14 cellular contexts compared by ENCODE assay signal in genomic region chr2:59732861-59733603, GRCh38.
"Had no signal": no experiment of that assay in that cellular context is flagged by ENCODE, and none has a peak within 500 bp of the region (broad histone marks: within the 10 kb centered on the region; RNA-seq: fewer than 3 reads in every experiment).

No MANE protein-coding gene starts in this region.

- H3K36me3 ChIP-seq: adrenal gland had no signal

- H3K27ac ChIP-seq: adrenal gland, psoas muscle had no signal

- ATAC-seq: left colon; natural killer cell treated with Interleukin-12 subunit alpha and Interleukin-12 subunit beta and Interleukin-15 and Interleukin-18, amount 100 ng/mL, for 72 hours; stimulated activated naive CD8-positive, alpha-beta T cell treated with anti-CD3 and anti-CD28 coated beads, Interleukin-15, amount 100 ng/mL, for 72 hours had no signal

- H3K4me1 Mint-ChIP-seq: stimulated activated naive CD8-positive, alpha-beta T cell treated with anti-CD3 and anti-CD28 coated beads, Interleukin-15, amount 100 ng/mL, for 72 hours had no signal

- H3K4me3 Mint-ChIP-seq: natural killer cell treated with Interleukin-12 subunit alpha and Interleukin-12 subunit beta and Interleukin-15 and Interleukin-18, amount 100 ng/mL, for 72 hours; stimulated activated naive CD8-positive, alpha-beta T cell treated with anti-CD3 and anti-CD28 coated beads, Interleukin-15, amount 100 ng/mL, for 72 hours; T-helper 1 cell treated with Interleukin-12 subunit alpha and Interleukin-12 subunit beta and Interleukin-4 antibody, amounts not matched to agents 30 μg/mL and 1 μg/mL, for 36 hours had no signal

- H3K9me3 Mint-ChIP-seq: activated T-helper 2 cell treated with anti-CD3 and anti-CD28 coated beads, Interferon-gamma antibody, Interleukin-2, Interleukin-4, amounts not matched to agents 10 μg/mL and 5 μg/mL and 100 μg/mL, durations not matched to agents 14 hours and 24 hours and 36 hours; stimulated activated naive CD8-positive, alpha-beta T cell treated with anti-CD3 and anti-CD28 coated beads, Interleukin-15, amount 100 ng/mL, for 72 hours; T-helper 1 cell treated with Interleukin-12 subunit alpha and Interleukin-12 subunit beta and Interleukin-4 antibody, amounts not matched to agents 30 μg/mL and 1 μg/mL, for 36 hours had no signal

- H3K4me3 ChIP-seq: adrenal gland, psoas muscle had no signal

- H3K9me3 ChIP-seq: adrenal gland, psoas muscle had no signal

- H3K27me3 Mint-ChIP-seq: natural killer cell treated with Interleukin-12 subunit alpha and Interleukin-12 subunit beta and Interleukin-15 and Interleukin-18, amount 100 ng/mL, for 72 hours; stimulated activated naive CD8-positive, alpha-beta T cell treated with anti-CD3 and anti-CD28 coated beads, Interleukin-15, amount 100 ng/mL, for 72 hours had no signal

- H3K4me1 ChIP-seq: adrenal gland, psoas muscle had no signal

- H3K36me3 Mint-ChIP-seq: natural killer cell treated with Interleukin-12 subunit alpha and Interleukin-12 subunit beta and Interleukin-15 and Interleukin-18, amount 100 ng/mL, for 72 hours had no signal

- H3K27ac Mint-ChIP-seq: activated T-helper 2 cell treated with anti-CD3 and anti-CD28 coated beads, Interferon-gamma antibody, Interleukin-2, Interleukin-4, amounts not matched to agents 10 μg/mL and 5 μg/mL and 100 μg/mL, durations not matched to agents 14 hours and 24 hours and 36 hours; natural killer cell treated with Interleukin-12 subunit alpha and Interleukin-12 subunit beta and Interleukin-15 and Interleukin-18, amount 100 ng/mL, for 72 hours; T-helper 1 cell treated with Interleukin-12 subunit alpha and Interleukin-12 subunit beta and Interleukin-4 antibody, amounts not matched to agents 30 μg/mL and 1 μg/mL, for 36 hours had no signal

- FAIRE-seq: TTC549 had no signal

- DNase-seq: activated naive CD4-positive, alpha-beta T cell treated with anti-CD3 and anti-CD28 coated beads, Interleukin-2, amount 50 U/mL, for 16 hours; adrenal gland; dermis blood vessel endothelial cell; erythroblast; hypothalamus; left colon; stimulated activated CD4-positive, alpha-beta T cell treated with anti-CD3 and anti-CD28 coated beads, Interleukin-12 subunit alpha, Interleukin-12 subunit beta, amount 100 ng/mL, for 4 hours; stimulated activated CD4-positive, alpha-beta T cell treated with anti-CD3 and anti-CD28 coated beads, Interleukin-2, amount 100 ng/mL, for 48 hours; stimulated activated naive CD8-positive, alpha-beta T cell treated with anti-CD3 and anti-CD28 coated beads, Interleukin-15, amount 100 ng/mL, for 72 hours had no signal

- H3K27me3 ChIP-seq: adrenal gland had no signal
